21 cellular contexts compared by ENCODE assay signal in the genomic region with DNA sequence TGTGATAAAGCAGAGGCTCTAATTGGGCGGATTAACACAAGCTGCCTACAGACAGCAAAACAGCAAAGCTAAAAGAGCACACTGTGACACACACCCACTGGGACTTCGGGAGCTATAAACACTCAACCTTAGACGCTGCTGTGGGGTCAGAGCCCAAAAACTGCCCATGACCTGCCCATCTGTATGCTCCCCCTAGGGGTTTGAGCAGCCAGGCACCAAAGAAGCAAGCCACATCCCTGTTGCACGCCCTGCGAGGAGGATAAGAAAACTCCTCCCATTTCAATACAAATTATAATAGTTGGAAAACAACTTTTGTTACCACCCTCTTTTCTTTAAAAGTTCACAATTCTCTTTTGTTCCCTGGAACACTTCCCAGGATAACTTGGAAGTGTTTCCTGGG.
DNase-seq lines count a peak whose midpoint lies in the region; ATAC-seq and TF ChIP-seq lines count a peak whose summit lies in the region.
"Had no signal": no experiment of that assay in that cellular context is flagged by ENCODE, and none has a peak within 500 bp of the region (broad histone marks: within the 10 kb centered on the region; RNA-seq: fewer than 3 reads in every experiment).

No MANE protein-coding gene starts in this region.

- no peak overlapping the region for H3K4me3 Mint-ChIP-seq in nephron progenitor cell
- H3K4me3 Mint-ChIP-seq: activated naive CD8-positive, alpha-beta T cell treated with anti-CD3 and anti-CD28 coated beads, Interleukin-2, amount 50 U/mL, for 24 hours; activated T-helper 17 cell treated with anti-CD3 and anti-CD28 coated beads, Interleukin-2, amount 50 U/mL, for 72 hours; CD4-positive, alpha-beta T cell had no signal

- no peaks in the 10 kb centered on the region for H3K27me3 Mint-ChIP-seq in nephron progenitor cell (ENCODE audit: low read depth, poor library complexity)
- H3K27me3 Mint-ChIP-seq: activated naive CD8-positive, alpha-beta T cell treated with anti-CD3 and anti-CD28 coated beads, Interleukin-2, amount 50 U/mL, for 24 hours; activated T-helper 17 cell treated with anti-CD3 and anti-CD28 coated beads, Interleukin-2, amount 50 U/mL, for 72 hours; CD4-positive, alpha-beta T cell had no signal

- H3K4me1 Mint-ChIP-seq in nephron progenitor cell: no peaks in the 10 kb centered on the region
- H3K4me1 Mint-ChIP-seq: activated naive CD8-positive, alpha-beta T cell treated with anti-CD3 and anti-CD28 coated beads, Interleukin-2, amount 50 U/mL, for 24 hours; activated T-helper 17 cell treated with anti-CD3 and anti-CD28 coated beads, Interleukin-2, amount 50 U/mL, for 72 hours had no signal

- no peaks in the 10 kb centered on the region for H3K9me3 ChIP-seq in Loucy (ENCODE audit: insufficient read depth, low read depth, low read length)

- no peaks in the 10 kb centered on the region for H3K4me1 ChIP-seq in Loucy (ENCODE audit: insufficient read depth, low read length, poor library complexity, severe bottlenecking)

- ATAC-seq in HG03108 (IDR thresholded peaks at IDR 0.05; ENCODE audit: unreplicated experiment): no peak
- ATAC-seq: activated naive CD8-positive, alpha-beta T cell treated with anti-CD3 and anti-CD28 coated beads, Interleukin-2, amount 50 U/mL, for 24 hours; activated T-helper 17 cell treated with anti-CD3 and anti-CD28 coated beads, Interleukin-2, amount 50 U/mL, for 72 hours; esophagus mucosa; SK-N-SH treated with all-trans-retinoic acid at 6 μM for 48 hours had no signal

- H2AFZ ChIP-seq in Loucy (ENCODE audit: low read length): no peak overlapping the region
- H2AFZ ChIP-seq: PC-9 had no signal

- peak; percentile 28 for TF ChIP-seq CTCF in Loucy (conservative IDR thresholded peaks at IDR 0.05; ENCODE audit: low read length)
- TF ChIP-seq CTCF in nephron progenitor cell (IDR thresholded peaks at IDR 0.05): no peak

- H3K9me2 ChIP-seq in Loucy (replicated peaks; ENCODE audit: low read depth, low read length): no peaks in the 10 kb centered on the region

- peak overlapping the region; percentile 33 for H3K27ac Mint-ChIP-seq in nephron progenitor cell
- H3K27ac Mint-ChIP-seq: activated naive CD8-positive, alpha-beta T cell treated with anti-CD3 and anti-CD28 coated beads, Interleukin-2, amount 50 U/mL, for 24 hours; activated T-helper 17 cell treated with anti-CD3 and anti-CD28 coated beads, Interleukin-2, amount 50 U/mL, for 72 hours; CD4-positive, alpha-beta T cell had no signal

- no peaks in the 10 kb centered on the region for H3K36me3 ChIP-seq in Loucy (ENCODE audit: insufficient read depth, low read length)
- H3K36me3 ChIP-seq: cardiac muscle cell had no signal

- no peaks in the 10 kb centered on the region for H4K20me1 ChIP-seq in Loucy (ENCODE audit: insufficient read depth, low read length, poor library complexity, severe bottlenecking)

- H3K9me3 Mint-ChIP-seq in nephron progenitor cell: peaks cover 8% of the 10 kb centered on the region
- H3K9me3 Mint-ChIP-seq: activated naive CD8-positive, alpha-beta T cell treated with anti-CD3 and anti-CD28 coated beads, Interleukin-2, amount 50 U/mL, for 24 hours; activated T-helper 17 cell treated with anti-CD3 and anti-CD28 coated beads, Interleukin-2, amount 50 U/mL, for 72 hours; CD4-positive, alpha-beta T cell had no signal

- no peaks in the 10 kb centered on the region for H3K36me3 Mint-ChIP-seq in nephron progenitor cell (ENCODE audit: low read depth)

- H3K79me2 ChIP-seq in Loucy (ENCODE audit: insufficient read depth, low read length): no peaks in the 10 kb centered on the region

- H3K4me2 ChIP-seq in Loucy (ENCODE audit: low read depth, low read length, poor library complexity, severe bottlenecking): no peak overlapping the region
- H3K4me2 ChIP-seq: PC-9 had no signal

- no peaks in the 10 kb centered on the region for H3K27me3 ChIP-seq in Loucy (ENCODE audit: insufficient read depth, low read length, poor library complexity, severe bottlenecking)
- H3K27me3 ChIP-seq: cardiac muscle cell had no signal

- peak; percentile 4 for DNase-seq in Ammon's horn (ENCODE audit: low spot score)
- DNase-seq in globus pallidus (ENCODE audit: low spot score): peak; percentile 2
- DNase-seq in nephron progenitor cell: no peak
- DNase-seq in NCI-H2107 treated with DMSO at 0.1 percent for 48 hours (lab: John Stamatoyannopoulos, UW; ENCODE audit: unreplicated experiment): no peak
- no peak for DNase-seq in DMS53 (lab: John Stamatoyannopoulos, UW)
- no peak for DNase-seq in kidney glomerular epithelial cell (lab: John Stamatoyannopoulos, UW)
- DNase-seq: activated naive CD8-positive, alpha-beta T cell treated with anti-CD3 and anti-CD28 coated beads, Interleukin-2, amount 50 U/mL, for 24 hours; CD4-positive, alpha-beta T cell; glutamatergic neuron; GOT3; Kasumi-1; NCI-H1105 treated with DMSO at 0.1 percent for 48 hours; NCI-H526; PC-9; T1000 had no signal

- H3K9ac ChIP-seq in Loucy (ENCODE audit: low read depth, low read length, poor library complexity, severe bottlenecking): no peak overlapping the region

- H3K4me3 ChIP-seq in Loucy (ENCODE audit: low read length, poor library complexity, severe bottlenecking): no peak overlapping the region
- H3K4me3 ChIP-seq: cardiac muscle cell, PC-9 had no signal

- no peaks in the 10 kb centered on the region for H3F3A ChIP-seq in Loucy (ENCODE audit: low read depth)

Comparison
In these comparisons a context has a peak if more than half of its experiments do, and no peak if none do; other contexts are left out.
1. DNase-seq: peak in Ammon's horn (single experiment) and globus pallidus (single experiment); none in nephron progenitor cell (single experiment), NCI-H2107 treated with DMSO at 0.1 percent for 48 hours (single experiment), DMS53 (single experiment) and kidney glomerular epithelial cell (single experiment).